Comparison of ENCODE assay signal across 12 cellular contexts in the genomic region with DNA sequence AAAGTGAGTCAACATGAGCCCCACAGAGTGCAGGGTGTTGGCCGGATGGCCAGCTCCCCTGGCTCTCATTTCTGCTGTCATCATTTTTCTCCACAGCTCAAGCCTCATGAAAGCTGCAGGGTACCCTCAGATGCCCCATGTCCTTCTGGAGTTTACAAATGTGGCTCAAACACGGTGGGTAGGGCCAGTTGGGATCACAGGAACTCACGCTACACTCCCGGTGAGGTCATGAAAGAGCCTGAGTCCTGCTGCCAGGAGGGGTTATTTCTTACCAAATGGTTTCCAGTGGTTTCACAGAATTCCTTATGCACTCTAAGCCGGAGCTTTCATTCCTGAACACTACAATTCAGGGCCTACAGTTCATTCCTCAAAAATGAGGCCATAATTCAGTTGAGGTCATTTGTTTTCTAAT.
DNase-seq lines count a peak whose midpoint lies in the region; ATAC-seq, FAIRE-seq and TF ChIP-seq lines count a peak whose summit lies in the region.
"Had no signal": no experiment of that assay in that cellular context is flagged by ENCODE, and none has a peak within 500 bp of the region (broad histone marks: within the 10 kb centered on the region; RNA-seq: fewer than 3 reads in every experiment).

No MANE protein-coding gene starts in this region.

- no peaks in the 10 kb centered on the region for H3K9me3 ChIP-seq in astrocyte (ENCODE audit: insufficient read depth, low read depth, low read length)
- no peaks in the 10 kb centered on the region for H3K9me3 ChIP-seq in thoracic aorta
- no peaks in the 10 kb centered on the region for H3K9me3 ChIP-seq in ovary

- H3K27me3 Mint-ChIP-seq in astrocyte (ENCODE audit: low read depth, unreplicated experiment): no peaks in the 10 kb centered on the region
- H3K27me3 Mint-ChIP-seq: activated naive CD4-positive, alpha-beta T cell treated with anti-CD3 and anti-CD28 coated beads, Interleukin-2, amount 50 U/mL, for 24 hours had no signal

- no peak for TF ChIP-seq EP300 in ovary (IDR thresholded peaks at IDR 0.05)

- peak overlapping the region; percentile 82 for H3K9ac ChIP-seq in astrocyte (ENCODE audit: low read length)

- peak; percentile 88 for DNase-seq in HCEC 1CT
- DNase-seq in astrocyte (ENCODE audit: low read depth): peak; percentile 97
- peak; percentile 69 for DNase-seq in hepatic stellate cell (ENCODE audit: low spot score)
- DNase-seq in thoracic aorta (ENCODE audit: low spot score): no peak
- no peak for DNase-seq in ovary
- no peak for DNase-seq in stimulated activated CD4-positive, alpha-beta T cell treated with anti-CD3 and anti-CD28 coated beads, Interleukin-1b, Interleukin-23, amount 100 ng/mL, for 48 hours
- DNase-seq: DMS153; effector CD4-positive, alpha-beta T cell; NCI-H146; T-helper 2 cell had no signal

- H3K27ac ChIP-seq in astrocyte (ENCODE audit: low read depth, low read length): peak overlapping the region; percentile 99
- peak overlapping the region; percentile 26 to 63 for H3K27ac ChIP-seq in thoracic aorta
- no peak overlapping the region for H3K27ac ChIP-seq in ovary

- FAIRE-seq in astrocyte (lab: Jason Lieb, UNC): peak; percentile 97

- H3K4me1 Mint-ChIP-seq in astrocyte (ENCODE audit: low read depth, unreplicated experiment): peaks cover 38% of the 10 kb centered on the region
- H3K4me1 Mint-ChIP-seq: activated naive CD4-positive, alpha-beta T cell treated with anti-CD3 and anti-CD28 coated beads, Interleukin-2, amount 50 U/mL, for 24 hours had no signal

- no peaks in the 10 kb centered on the region for H3K27me3 ChIP-seq in astrocyte (ENCODE audit: insufficient read depth, low read length)
- no peaks in the 10 kb centered on the region for H3K27me3 ChIP-seq in thoracic aorta (replicated peaks; ENCODE audit: insufficient read depth)
- no peaks in the 10 kb centered on the region for H3K27me3 ChIP-seq in ovary

- intact Hi-C loops in ovary (cut with DNase I): no loop called here

- TF ChIP-seq CTCF in astrocyte (IDR thresholded peaks at IDR 0.05; ENCODE audit: insufficient read depth, low read depth, low read length): no peak
- no peak for TF ChIP-seq CTCF in thoracic aorta (IDR thresholded peaks at IDR 0.05)
- TF ChIP-seq CTCF in ovary (IDR thresholded peaks at IDR 0.05): no peak

- no peaks in the 10 kb centered on the region for H4K20me1 ChIP-seq in astrocyte (ENCODE audit: insufficient read depth, low read length)

- H3K36me3 Mint-ChIP-seq in astrocyte (ENCODE audit: low read depth, unreplicated experiment): no peaks in the 10 kb centered on the region
- H3K36me3 Mint-ChIP-seq: activated naive CD4-positive, alpha-beta T cell treated with anti-CD3 and anti-CD28 coated beads, Interleukin-2, amount 50 U/mL, for 24 hours had no signal

- H3K4me3 Mint-ChIP-seq in astrocyte (ENCODE audit: unreplicated experiment): no peak overlapping the region
- H3K4me3 Mint-ChIP-seq: activated naive CD4-positive, alpha-beta T cell treated with anti-CD3 and anti-CD28 coated beads, Interleukin-2, amount 50 U/mL, for 24 hours had no signal

- no peaks in the 10 kb centered on the region for H3K9me3 Mint-ChIP-seq in astrocyte (ENCODE audit: unreplicated experiment)
- H3K9me3 Mint-ChIP-seq: activated naive CD4-positive, alpha-beta T cell treated with anti-CD3 and anti-CD28 coated beads, Interleukin-2, amount 50 U/mL, for 24 hours had no signal

- ATAC-seq in thoracic aorta (ENCODE audit: insufficient number of reproducible peaks, low FRiP score, low read depth) (peak; percentile 42), HG02852 (IDR thresholded peaks at IDR 0.05; ENCODE audit: unreplicated experiment) (no peak)

- TF ChIP-seq POLR2A in ovary (IDR thresholded peaks at IDR 0.05): no peak

- H3K79me2 ChIP-seq in astrocyte (ENCODE audit: insufficient read depth, low read length): no peaks in the 10 kb centered on the region

- 62 to 71% (median 65%) methylated on average over 5 of the region's 5 CpGs for WGBS in ovary, 3 donors

- no peaks in the 10 kb centered on the region for H3K36me3 ChIP-seq in astrocyte (ENCODE audit: insufficient read depth, low read length)
- no peaks in the 10 kb centered on the region for H3K36me3 ChIP-seq in thoracic aorta
- H3K36me3 ChIP-seq in ovary: no peaks in the 10 kb centered on the region

- H3K4me3 ChIP-seq in astrocyte (ENCODE audit: insufficient read depth, low read depth, low read length) (no peak overlapping the region), thoracic aorta (no peak overlapping the region), ovary (no peak overlapping the region)

- H3K4me1 ChIP-seq in astrocyte (ENCODE audit: insufficient read depth, low read length): peaks cover 38% of the 10 kb centered on the region
- H3K4me1 ChIP-seq in thoracic aorta (ENCODE audit: control insufficient read depth in 1 of 2, low read depth in 2 of 2): peaks cover 21 to 47% of the 10 kb centered on the region in 2 donors
- no peaks in the 10 kb centered on the region for H3K4me1 ChIP-seq in ovary (ENCODE audit: insufficient read depth)

- peak overlapping the region; percentile 16 for H2AFZ ChIP-seq in astrocyte (ENCODE audit: low read depth, low read length)

- peak overlapping the region; percentile 99 for H3K27ac Mint-ChIP-seq in astrocyte (ENCODE audit: unreplicated experiment)
- H3K27ac Mint-ChIP-seq: activated naive CD4-positive, alpha-beta T cell treated with anti-CD3 and anti-CD28 coated beads, Interleukin-2, amount 50 U/mL, for 24 hours had no signal

- H3K4me2 ChIP-seq in astrocyte (ENCODE audit: low read length): peak overlapping the region; percentile 63

Comparison
In these comparisons a context has a peak if more than half of its experiments do, and no peak if none do; other contexts are left out.
1. DNase-seq: peak in HCEC 1CT (single experiment), astrocyte (single experiment) and hepatic stellate cell (single experiment); none in thoracic aorta (single experiment), ovary (0 of 5) and stimulated activated CD4-positive, alpha-beta T cell treated with anti-CD3 and anti-CD28 coated beads, Interleukin-1b, Interleukin-23, amount 100 ng/mL, for 48 hours (single experiment).
2. H3K27ac ChIP-seq: peak in astrocyte (single experiment) and thoracic aorta (2 of 2); none in ovary (0 of 2).